Comparison of ENCODE assay signal across 8 cellular contexts in genomic region chr9:113590991-113591898, GRCh38.
DNase-seq lines count a peak whose midpoint lies in the region; ATAC-seq and TF ChIP-seq lines count a peak whose summit lies in the region.

No MANE protein-coding gene starts in this region.

- H3K36me3 ChIP-seq in naive thymus-derived CD4-positive, alpha-beta T cell (ENCODE audit: control insufficient read depth in 2 of 3, insufficient read depth in 3 of 3, low read length in 3 of 3) = peaks cover 0 to 34% (median 0%) of the 10 kb centered on the region in 3 experiments

- no peaks in the 10 kb centered on the region for H3K27me3 ChIP-seq in AG04450 (ENCODE audit: control insufficient read depth, insufficient read depth, low read length)
- no peaks in the 10 kb centered on the region for H3K27me3 ChIP-seq in naive thymus-derived CD4-positive, alpha-beta T cell (ENCODE audit: control insufficient read depth in 2 of 2, insufficient read depth in 2 of 2, low read length in 2 of 2)

- H3K36me3 Mint-ChIP-seq in activated CD8-positive, alpha-beta memory T cell treated with anti-CD3 and anti-CD28 coated beads, Interleukin-2, amount 10 ng/mL, durations not matched to agents 7 days and 5 days = peaks cover 7% of the 10 kb centered on the region
- peaks cover 0 to 11% (median 5%) of the 10 kb centered on the region in 5 donors for H3K36me3 Mint-ChIP-seq in naive thymus-derived CD4-positive, alpha-beta T cell

- ATAC-seq in GM18498 (IDR thresholded peaks at IDR 0.05; ENCODE audit: unreplicated experiment) = peak; percentile 57
- ATAC-seq in HG03196 (IDR thresholded peaks at IDR 0.05; ENCODE audit: unreplicated experiment) = peak; percentile 34
- ATAC-seq in activated CD8-positive, alpha-beta memory T cell treated with anti-CD3 and anti-CD28 coated beads, Interleukin-2, amount 10 ng/mL, durations not matched to agents 7 days and 5 days = peak; percentile 56
- ATAC-seq in esophagus mucosa = peak; percentile 71
- ATAC-seq in naive thymus-derived CD4-positive, alpha-beta T cell = peak; percentile 58

- H3K4me3 ChIP-seq in AG04450 (ENCODE audit: low read depth, low read length) = no peak overlapping the region
- H3K4me3 ChIP-seq in naive thymus-derived CD4-positive, alpha-beta T cell (ENCODE audit: low read length) = no peak overlapping the region

- no peak overlapping the region for H3K4me3 Mint-ChIP-seq in activated CD8-positive, alpha-beta memory T cell treated with anti-CD3 and anti-CD28 coated beads, Interleukin-2, amount 10 ng/mL, durations not matched to agents 7 days and 5 days
- no peak overlapping the region for H3K4me3 Mint-ChIP-seq in naive thymus-derived CD4-positive, alpha-beta T cell

- peak; percentile 96 for TF ChIP-seq CTCF in AG04450 (IDR thresholded peaks at IDR 0.05; ENCODE audit: low read depth, low read length)

- CTCF ChIA-PET in AG04450 (lab: Charles Lee) = interaction anchor here (0.6 to 24.3 kb wide), 35 partner anchors 9 to 316 kb away, joined by 3 to 767 read pairs (median 5); partner anchors contain the start of genes ALAD, CDC26, POLE3 and PRPF4
- CTCF ChIA-PET in activated CD8-positive, alpha-beta memory T cell treated with anti-CD3 and anti-CD28 coated beads, Interleukin-2, amount 10 ng/mL, durations not matched to agents 7 days and 5 days (lab: Charles Lee) = interaction anchor here (0.6 to 16.7 kb wide), 32 partner anchors 9 to 316 kb away, joined by 3 to 230 read pairs (median 4); partner anchors contain the start of genes C9orf43, CDC26, POLE3 and PRPF4
- CTCF ChIA-PET in naive thymus-derived CD4-positive, alpha-beta T cell (lab: Charles Lee) = interaction anchor here (0.6 to 6.0 kb wide), 9 partner anchors 9 to 729 kb away, joined by 3 to 80 read pairs (median 4); no protein-coding TSS in a partner anchor

- peak overlapping the region; percentile 2 for H3K27ac Mint-ChIP-seq in activated CD8-positive, alpha-beta memory T cell treated with anti-CD3 and anti-CD28 coated beads, Interleukin-2, amount 10 ng/mL, durations not matched to agents 7 days and 5 days
- H3K27ac Mint-ChIP-seq in naive thymus-derived CD4-positive, alpha-beta T cell = peak overlapping the region in 1 of 9 donors; percentile 45

- H3K9me3 Mint-ChIP-seq in activated CD8-positive, alpha-beta memory T cell treated with anti-CD3 and anti-CD28 coated beads, Interleukin-2, amount 10 ng/mL, durations not matched to agents 7 days and 5 days (ENCODE audit: low read depth) = no peaks in the 10 kb centered on the region
- H3K9me3 Mint-ChIP-seq in naive thymus-derived CD4-positive, alpha-beta T cell = no peaks in the 10 kb centered on the region

- H3K27me3 Mint-ChIP-seq in activated CD8-positive, alpha-beta memory T cell treated with anti-CD3 and anti-CD28 coated beads, Interleukin-2, amount 10 ng/mL, durations not matched to agents 7 days and 5 days = no peaks in the 10 kb centered on the region
- no peaks in the 10 kb centered on the region for H3K27me3 Mint-ChIP-seq in naive thymus-derived CD4-positive, alpha-beta T cell

- peaks cover 34% of the 10 kb centered on the region for H3K4me1 Mint-ChIP-seq in activated CD8-positive, alpha-beta memory T cell treated with anti-CD3 and anti-CD28 coated beads, Interleukin-2, amount 10 ng/mL, durations not matched to agents 7 days and 5 days
- peaks cover 20 to 47% (median 23%) of the 10 kb centered on the region in 7 donors for H3K4me1 Mint-ChIP-seq in naive thymus-derived CD4-positive, alpha-beta T cell

- POLR2A ChIA-PET in AG04450 (lab: Yijun Ruan, JAX) = interaction anchor here (0.8 to 1.0 kb wide), 3 partner anchors 64 to 145 kb away, joined by 4 to 15 read pairs (median 7); no protein-coding TSS in a partner anchor
- POLR2A ChIA-PET in naive thymus-derived CD4-positive, alpha-beta T cell (lab: Charles Lee) = interaction anchor here (0.6 kb wide), 1 partner anchor 12 kb away, joined by 3 read pairs; no protein-coding TSS in a partner anchor

- no peak overlapping the region for H3K27ac ChIP-seq in AG04450 (ENCODE audit: low read depth, low read length)
- H3K27ac ChIP-seq in naive thymus-derived CD4-positive, alpha-beta T cell (ENCODE audit: low read depth, low read length) = no peak overlapping the region

- H3K4me1 ChIP-seq in naive thymus-derived CD4-positive, alpha-beta T cell (ENCODE audit: control insufficient read depth in 2 of 2, insufficient read depth in 2 of 2, low read length in 2 of 2) = peaks cover 5 to 8% of the 10 kb centered on the region in 2 donors

- DNase-seq in AG04450 (ENCODE audit: low read depth, low spot score) = no peak
- DNase-seq in NOMO-1 (lab: John Stamatoyannopoulos, UW; ENCODE audit: unreplicated experiment in 2 of 2) = peak; percentile 73
- peak; percentile 68 for DNase-seq in activated CD8-positive, alpha-beta memory T cell treated with anti-CD3 and anti-CD28 coated beads, Interleukin-2, amount 10 ng/mL, durations not matched to agents 7 days and 5 days
- peak in 6 of 9 donors; percentile 30 to 75 (median 38) for DNase-seq in naive thymus-derived CD4-positive, alpha-beta T cell
- peak; percentile 92 for DNase-seq in superior temporal gyrus (ENCODE audit: extremely low spot score)

- intact Hi-C loops in naive thymus-derived CD4-positive, alpha-beta T cell (cut with micrococcal nuclease) = loop anchor here (1.0 to 2.0 kb wide), 8 partner anchors 12 to 317 kb away; partner anchors contain the start of genes C9orf43 (in 2 of the 2), POLE3 (in 2 of the 2), ALAD (in 1 of the 2) and CDC26 (in 1 of the 2)

- H3K9me3 ChIP-seq in AG04450 (ENCODE audit: control insufficient read depth, insufficient read depth, low read length) = no peaks in the 10 kb centered on the region; the same call in 1 of the 2 replicates
- no peaks in the 10 kb centered on the region for H3K9me3 ChIP-seq in naive thymus-derived CD4-positive, alpha-beta T cell (ENCODE audit: control insufficient read depth in 2 of 3, low read length in 3 of 3)
